11 cellular contexts compared by ENCODE assay signal in genomic region chr14:103126873-103127304, GRCh38. TPM values are rescaled to one million over a fixed set of nuclear protein-coding genes. Genes with fewer than 3 reads are reported as not detected.
A peak's percentile ranks its signal among the peaks of the same experiment; 100 is the strongest.
DNase-seq lines count a peak whose midpoint lies in the region; ATAC-seq and TF ChIP-seq lines count a peak whose summit lies in the region.
"Had no signal": no experiment of that assay in that cellular context is flagged by ENCODE, and none has a peak within 500 bp of the region (broad histone marks: within the 10 kb centered on the region; RNA-seq: fewer than 3 reads in every experiment).

No MANE protein-coding gene starts in this region.

- H3K27me3 ChIP-seq in lung (ENCODE audit: control insufficient read depth, insufficient read depth) (no peaks in the 10 kb centered on the region), tibial artery (peaks cover 0 to 86% of the 10 kb centered on the region in 2 donors)

- H3K27ac ChIP-seq in lung (ENCODE audit: low read depth in 1 of 2, low read length in 1 of 2) (no peak overlapping the region), tibial artery (no peak overlapping the region)

- no peak overlapping the region for H3K27ac Mint-ChIP-seq in CD14-positive monocyte

- 55 to 82% methylated on average over 58 to 62 of the region's 62 CpGs for WGBS in lung, 2 donors

- H3K9me3 Mint-ChIP-seq in CD14-positive monocyte: peaks cover 0 to 2% (median 0%) of the 10 kb centered on the region in 7 donors
- H3K9me3 Mint-ChIP-seq: activated T-cell treated with anti-CD3 and anti-CD28 coated beads, Interleukin-2, amount 50 U/mL, for 4 hours had no signal

- no peak for TF ChIP-seq CTCF in lung (IDR thresholded peaks at IDR 0.05; ENCODE audit: control extremely low read depth, extremely low read depth)
- peak in 1 of 2 experiments; percentile 30 for TF ChIP-seq CTCF in tibial artery (IDR thresholded peaks at IDR 0.05)
- TF ChIP-seq CTCF in CD14-positive monocyte (IDR thresholded peaks at IDR 0.05): no peak

- no peak overlapping the region for H3K4me3 ChIP-seq in lung
- peak overlapping the region; percentile 22 to 47 for H3K4me3 ChIP-seq in tibial artery

- DNase-seq in DMS79 treated with DMSO at 0.1 percent for 48 hours (lab: John Stamatoyannopoulos, UW) (peak; percentile 31), DMS79 (lab: John Stamatoyannopoulos, UW) (no peak), ecto neural progenitor cell (ENCODE audit: low spot score) (peak; percentile 87), lung (ENCODE audit: low spot score) (peak; percentile 55), tibial artery (no peak), germinal center (ENCODE audit: low spot score) (no peak), COLO829 (ENCODE audit: low spot score) (no peak), CD14-positive monocyte (ENCODE audit: low spot score) (no peak)
- DNase-seq: activated T-cell treated with anti-CD3 and anti-CD28 coated beads, Interleukin-2, amount 50 U/mL, for 4 hours had no signal

- H3K4me1 ChIP-seq in lung (ENCODE audit: control insufficient read depth in 2 of 2, insufficient read depth in 2 of 2, low read length in 2 of 2): peaks cover 0 to 37% of the 10 kb centered on the region in 2 donors
- peaks cover 0 to 87% (median 36%) of the 10 kb centered on the region in 4 donors for H3K4me1 ChIP-seq in tibial artery

- intact Hi-C loops in tibial artery (cut with DNase I; ENCODE audit: low total_unique reads): no loop called here
- intact Hi-C loops in CD14-positive monocyte (cut with micrococcal nuclease): no loop called here

- no peaks in the 10 kb centered on the region for H3K9me3 ChIP-seq in lung (ENCODE audit: control insufficient read depth in 2 of 2, insufficient read depth in 1 of 2, low read length in 1 of 2)
- H3K9me3 ChIP-seq in tibial artery: no peaks in the 10 kb centered on the region

- H3K4me1 Mint-ChIP-seq in CD14-positive monocyte: peaks cover 40% of the 10 kb centered on the region

- H3K36me3 ChIP-seq in lung (ENCODE audit: control insufficient read depth in 2 of 2, insufficient read depth in 2 of 2, low read length in 2 of 2) (peaks cover 0 to 25% of the 10 kb centered on the region in 2 donors), tibial artery (peaks cover 0 to 9% (median 0%) of the 10 kb centered on the region in 3 donors)

- peaks cover 59 to 73% of the 10 kb centered on the region in 2 donors for H3K36me3 Mint-ChIP-seq in CD14-positive monocyte

- H3K27me3 Mint-ChIP-seq in CD14-positive monocyte (ENCODE audit: low read depth in 3 of 3): peaks cover 0 to 1% (median 0%) of the 10 kb centered on the region in 3 donors

- peak overlapping the region in 1 of 2 donors; percentile 34 for H3K4me3 Mint-ChIP-seq in CD14-positive monocyte
- H3K4me3 Mint-ChIP-seq: activated T-cell treated with anti-CD3 and anti-CD28 coated beads, Interleukin-2, amount 50 U/mL, for 4 hours had no signal

- peak; percentile 3 for ATAC-seq in lung (ENCODE audit: insufficient read depth, low FRiP score)
- ATAC-seq: activated T-cell treated with anti-CD3 and anti-CD28 coated beads, Interleukin-2, amount 50 U/mL, for 4 hours had no signal

RNA-seq across cellular contexts. Expression of gene TNFAIP2, which starts 3.6 kb away (rescaled TPM):
- total RNA-seq in lung: 100 to 1,000 TPM in 1 of 2 donors, 10 to 100 TPM in 1; 65.6 to 192 TPM
- 100 to 1,000 TPM; 260 to 519 TPM for polyA plus RNA-seq in lung
- polyA plus RNA-seq in CD14-positive monocyte: 10 to 100 TPM; 41.5 to 50.8 TPM

RNA-seq across cellular contexts. Expression of gene EXOC3L4, which starts 32.4 kb away (rescaled TPM):
- total RNA-seq in lung: 1 to 10 TPM; 3.6 to 4.0 TPM
- 1 to 10 TPM; 3.0 to 4.6 TPM for polyA plus RNA-seq in lung
- not detected for polyA plus RNA-seq in CD14-positive monocyte
- total RNA-seq: activated T-cell treated with anti-CD3 and anti-CD28 coated beads, Interleukin-2, amount 50 U/mL, for 4 hours; RPMI7951 had no signal

RNA-seq across cellular contexts. Expression of gene LBHD2, which starts 42.9 kb away (rescaled TPM):
- total RNA-seq in lung: not detected
- polyA plus RNA-seq in lung: under 1 TPM in 1 of 2 donors, not detected in 1; 0.08 TPM
- polyA plus RNA-seq in CD14-positive monocyte: not detected
- total RNA-seq: A172; activated T-cell treated with anti-CD3 and anti-CD28 coated beads, Interleukin-2, amount 50 U/mL, for 4 hours; RPMI7951 had no signal

Comparison
In these comparisons a context has a peak if more than half of its experiments do, and no peak if none do; other contexts are left out.
1. DNase-seq: peak in DMS79 treated with DMSO at 0.1 percent for 48 hours (single experiment), ecto neural progenitor cell (single experiment) and lung (single experiment); none in DMS79 (single experiment), tibial artery (0 of 2), germinal center (single experiment), COLO829 (single experiment) and CD14-positive monocyte (single experiment).
2. RNA of gene TNFAIP2, which starts 3.6 kb away (polyA plus RNA-seq): 260 to 519 TPM in lung; 41.5 to 50.8 TPM in CD14-positive monocyte; every median in the first group is over 4 times any median in the second.